Comparison of ENCODE assay signal across 26 cellular contexts in the genomic region with DNA sequence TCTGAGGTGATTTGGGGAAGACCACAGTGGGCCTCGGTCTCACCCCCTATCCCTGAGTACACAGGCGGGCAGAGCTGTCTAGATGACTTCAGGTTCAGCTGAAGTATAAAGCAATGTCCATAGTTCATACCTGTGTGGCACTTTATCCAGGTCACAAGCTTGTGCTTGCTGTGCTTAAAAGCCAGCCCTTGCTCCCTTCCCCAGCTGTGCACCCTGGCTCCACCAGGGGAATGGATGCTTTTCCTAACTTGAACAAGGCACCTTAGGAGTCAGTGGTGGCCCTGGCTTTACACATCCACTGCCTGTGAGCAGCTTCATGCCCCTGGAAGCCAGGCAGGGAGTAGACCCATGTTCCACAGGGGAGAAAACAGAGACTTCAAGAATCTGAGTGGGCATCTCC. TPM values are rescaled to one million over a fixed set of nuclear protein-coding genes. Genes with fewer than 3 reads are reported as not detected.
"Had no signal": no experiment of that assay in that cellular context is flagged by ENCODE, and none has a peak within 500 bp of the region (broad histone marks: within the 10 kb centered on the region; RNA-seq: fewer than 3 reads in every experiment).

No MANE protein-coding gene starts in this region.

- H3K4me3 ChIP-seq: dorsolateral prefrontal cortex, heart left ventricle, right atrium auricular region, testis, tibial nerve, upper lobe of right lung, vagina had no signal

- ATAC-seq: esophagus mucosa had no signal

- H3K27ac ChIP-seq: dorsolateral prefrontal cortex, heart left ventricle, right atrium auricular region, testis, tibial nerve, upper lobe of right lung, vagina had no signal

- H3K9me3 ChIP-seq: heart left ventricle, right atrium auricular region, testis, tibial nerve, upper lobe of right lung, vagina had no signal

- H3K36me3 ChIP-seq: heart left ventricle, right atrium auricular region, tibial nerve, upper lobe of right lung, vagina had no signal

- DNase-seq: cortex of kidney; effector CD8-positive, alpha-beta T cell; hypothalamus; kidney glomerular epithelial cell; mammary epithelial cell; naive thymus-derived CD4-positive, alpha-beta T cell; nephron progenitor cell; small intestine; stimulated activated CD4-positive, alpha-beta T cell treated with anti-CD3 and anti-CD28 coated beads, Interleukin-2, amount 100 ng/mL, for 48 hours; testis had no signal

- FAIRE-seq: frontal cortex, islet of Langerhans, small intestine had no signal

- H3K27me3 ChIP-seq: dorsolateral prefrontal cortex, right atrium auricular region, testis, tibial nerve, upper lobe of right lung, vagina had no signal

RNA-seq across cellular contexts. Expression of gene CARMIL3, which starts 5.5 kb away (rescaled TPM):
- total RNA-seq: right atrium auricular region had no signal
- polyA plus RNA-seq: fibroblast of lung; naive thymus-derived CD4-positive, alpha-beta T cell had no signal

RNA-seq across cellular contexts. Expression of gene CPNE6, which starts 14.1 kb away (rescaled TPM):
- total RNA-seq: esophagus mucosa, fibroblast of lung, glomerular endothelial cell, liver, mammary epithelial cell, mesenteric fat pad, mononuclear cell, omental fat pad, subcutaneous adipose tissue, tibial nerve, upper lobe of right lung, vagina had no signal
- polyA plus RNA-seq: fibroblast of lung; heart left ventricle; mammary epithelial cell; naive thymus-derived CD4-positive, alpha-beta T cell had no signal
